8 cellular contexts compared by ENCODE assay signal in genomic region chr6:144036064-144036873, GRCh38. TPM values are rescaled to one million over a fixed set of nuclear protein-coding genes. Genes with fewer than 3 reads are reported as not detected.
DNase-seq lines count a peak whose midpoint lies in the region; ATAC-seq lines count a peak whose summit lies in the region.

No MANE protein-coding gene starts in this region.

- peaks cover 18% of the 10 kb centered on the region for H3K4me1 Mint-ChIP-seq in activated naive CD4-positive, alpha-beta T cell treated with anti-CD3 and anti-CD28 coated beads, Interleukin-2, amount 50 U/mL, for 24 hours
- H3K4me1 Mint-ChIP-seq in T-helper 17 cell = peaks cover 11% of the 10 kb centered on the region

- H3K4me3 Mint-ChIP-seq in activated naive CD4-positive, alpha-beta T cell treated with anti-CD3 and anti-CD28 coated beads, Interleukin-2, amount 50 U/mL, for 24 hours = peak overlapping the region; percentile 63
- peak overlapping the region; percentile 69 for H3K4me3 Mint-ChIP-seq in T-helper 17 cell

- H3K27me3 Mint-ChIP-seq in activated naive CD4-positive, alpha-beta T cell treated with anti-CD3 and anti-CD28 coated beads, Interleukin-2, amount 50 U/mL, for 24 hours = no peaks in the 10 kb centered on the region
- no peaks in the 10 kb centered on the region for H3K27me3 Mint-ChIP-seq in T-helper 17 cell

- no peaks in the 10 kb centered on the region for H3K9me3 Mint-ChIP-seq in activated naive CD4-positive, alpha-beta T cell treated with anti-CD3 and anti-CD28 coated beads, Interleukin-2, amount 50 U/mL, for 24 hours

- no peaks in the 10 kb centered on the region for H3K9me3 ChIP-seq in T-helper 17 cell (ENCODE audit: control insufficient read depth, low read length, poor library complexity, severe bottlenecking)

- no peak for DNase-seq in activated naive CD4-positive, alpha-beta T cell treated with anti-CD3 and anti-CD28 coated beads, Interleukin-2, amount 50 U/mL, for 16 hours
- no peak for DNase-seq in T-helper 17 cell
- DNase-seq in glomerular visceral epithelial cell (ENCODE audit: extremely low spot score) = peak; percentile 14
- peak; percentile 57 for DNase-seq in retina
- DNase-seq in NCI-H1417 treated with DMSO at 0.1 percent for 48 hours (lab: John Stamatoyannopoulos, UW) = no peak

- no peaks in the 10 kb centered on the region for H3K36me3 Mint-ChIP-seq in activated naive CD4-positive, alpha-beta T cell treated with anti-CD3 and anti-CD28 coated beads, Interleukin-2, amount 50 U/mL, for 24 hours
- H3K36me3 Mint-ChIP-seq in T-helper 17 cell (ENCODE audit: low read depth) = no peaks in the 10 kb centered on the region

- ATAC-seq in HG02938 (IDR thresholded peaks at IDR 0.05; ENCODE audit: unreplicated experiment) (peak; percentile 87), T-helper 17 cell (no peak), GM18873 (IDR thresholded peaks at IDR 0.05; ENCODE audit: low FRiP score, unreplicated experiment) (no peak)

- H3K27ac Mint-ChIP-seq in activated naive CD4-positive, alpha-beta T cell treated with anti-CD3 and anti-CD28 coated beads, Interleukin-2, amount 50 U/mL, for 24 hours = no peak overlapping the region
- peak overlapping the region; percentile 21 for H3K27ac Mint-ChIP-seq in T-helper 17 cell

RNA-seq across cellular contexts. Expression of gene PLAGL1, which starts 28.2 kb away (rescaled TPM):
- total RNA-seq in T-helper 17 cell = 1 to 10 TPM; 3.3 to 6.3 TPM

RNA-seq across cellular contexts. Expression of gene SF3B5, which starts 59.1 kb away (rescaled TPM):
- 100 to 1,000 TPM; 143 to 175 TPM for total RNA-seq in T-helper 17 cell

Comparison
In these comparisons a context has a peak if more than half of its experiments do, and no peak if none do; other contexts are left out.
1. DNase-seq: peak in glomerular visceral epithelial cell (single experiment) and retina (single experiment); none in activated naive CD4-positive, alpha-beta T cell treated with anti-CD3 and anti-CD28 coated beads, Interleukin-2, amount 50 U/mL, for 16 hours (single experiment), T-helper 17 cell (0 of 3) and NCI-H1417 treated with DMSO at 0.1 percent for 48 hours (single experiment).